Comparison of ENCODE assay signal across 8 cellular contexts in genomic region chr2:89208144-89208932, GRCh38.
A peak's percentile ranks its signal among the peaks of the same experiment; 100 is the strongest.
DNase-seq lines count a peak whose midpoint lies in the region; ATAC-seq and TF ChIP-seq lines count a peak whose summit lies in the region.
"Not testable (repeated sequence)": the region's sequence is repeated elsewhere in the genome, so short reads cannot be mapped to it uniquely, and the experiment has no call there.

No MANE protein-coding gene starts in this region.

- not testable (repeated sequence) for TF ChIP-seq CTCF in AG04450 (IDR thresholded peaks at IDR 0.05; ENCODE audit: low read depth, low read length); fibroblast of lung (conservative IDR thresholded peaks at IDR 0.05 in 1 of 2, IDR thresholded peaks at IDR 0.05 in 1 of 2; ENCODE audit: low read depth in 1 of 2, low read length in 2 of 2); psoas muscle (IDR thresholded peaks at IDR 0.05)

- not testable (repeated sequence) for H3K27me3 ChIP-seq in AG04450 (ENCODE audit: control insufficient read depth, insufficient read depth, low read length); fibroblast of lung (ENCODE audit: control insufficient read depth, insufficient read depth, low read length); psoas muscle (ENCODE audit: insufficient read depth in 3 of 3, low read length in 2 of 3)

- not testable (repeated sequence) for H2AFZ ChIP-seq in fibroblast of lung (ENCODE audit: low read length)

- 48 to 67% (median 52%) methylated on average over 9 of the region's 9 CpGs for WGBS in psoas muscle, 3 donors

- H3K27ac ChIP-seq in AG04450 (ENCODE audit: low read depth, low read length); fibroblast of lung (ENCODE audit: insufficient read depth, low read length); psoas muscle: not testable (repeated sequence)

- intact Hi-C loops in psoas muscle (cut with DNase I) = not testable (repeated sequence)

- not testable (repeated sequence) for H3K36me3 ChIP-seq in fibroblast of lung (ENCODE audit: control insufficient read depth, insufficient read depth, low read length); psoas muscle (ENCODE audit: insufficient read depth in 1 of 2, low read depth in 1 of 2)

- POLR2A ChIA-PET in AG04450 (lab: Yijun Ruan, JAX) = not testable (repeated sequence)

- DNase-seq in AG04450 (ENCODE audit: low read depth, low spot score) (peak; percentile 2), ELR (ENCODE audit: low read depth) (peak; percentile 56), HT1080 (ENCODE audit: low read depth) (peak; percentile 70), RPMI7951 (ENCODE audit: low read depth) (peak; percentile 71), astrocyte of the hippocampus (ENCODE audit: low read depth, low spot score) (peak; percentile 24), fibroblast of lung (ENCODE audit: low read depth in 2 of 2) (peak; percentile 39 to 59), kidney tubule cell (ENCODE audit: low spot score) (peak; percentile 85), psoas muscle (peak in 1 of 2 donors; percentile 14)

- H3K9me3 ChIP-seq in AG04450 (ENCODE audit: control insufficient read depth, insufficient read depth, low read length); fibroblast of lung (ENCODE audit: control insufficient read depth, insufficient read depth, low read depth, low read length); psoas muscle: not testable (repeated sequence)

- H3K79me2 ChIP-seq in fibroblast of lung (ENCODE audit: control insufficient read depth, insufficient read depth, low read length) = not testable (repeated sequence)

- H3K4me2 ChIP-seq in fibroblast of lung (ENCODE audit: extremely low read depth, insufficient read depth, low read length) = not testable (repeated sequence)

- not testable (repeated sequence) for H3K9ac ChIP-seq in fibroblast of lung (ENCODE audit: insufficient read depth, low read length)

- ATAC-seq in psoas muscle = peak; percentile 72 to 79 (median 76)

- not testable (repeated sequence) for H3K4me1 ChIP-seq in fibroblast of lung (ENCODE audit: control insufficient read depth, extremely low read depth, insufficient read depth, low read length); psoas muscle

- H3K4me3 ChIP-seq in AG04450 (ENCODE audit: low read depth, low read length); fibroblast of lung (replicated peaks in 1 of 4; ENCODE audit: control extremely low read depth in 1 of 4, insufficient read depth in 1 of 4, low read depth in 3 of 4, low read length in 4 of 4); psoas muscle: not testable (repeated sequence)

- CTCF ChIA-PET in AG04450 (lab: Charles Lee) = not testable (repeated sequence)

- not testable (repeated sequence) for H4K20me1 ChIP-seq in fibroblast of lung (ENCODE audit: control insufficient read depth, extremely low read depth, insufficient read depth, low read length)
